21 cellular contexts compared by ENCODE assay signal in genomic region chr11:9103542-9104276, GRCh38. TPM values are rescaled to one million over a fixed set of nuclear protein-coding genes. Genes with fewer than 3 reads are reported as not detected.
"Had no signal": no experiment of that assay in that cellular context is flagged by ENCODE, and none has a peak within 500 bp of the region (broad histone marks: within the 10 kb centered on the region; RNA-seq: fewer than 3 reads in every experiment).

No MANE protein-coding gene starts in this region.

- H3K36me3 ChIP-seq: left ventricle myocardium inferior, tibial artery, uterus had no signal

- H3K9me3 ChIP-seq: left ventricle myocardium inferior, tibial artery, uterus had no signal

- ATAC-seq: activated CD8-positive, alpha-beta T cell treated with anti-CD3 and anti-CD28 coated beads for 36 hours; naive thymus-derived CD8-positive, alpha-beta T cell; WTC11 had no signal

- DNase-seq: activated CD4-positive, alpha-beta T cell treated with anti-CD3 and anti-CD28 coated beads for 4 hours; activated CD8-positive, alpha-beta T cell treated with anti-CD3 and anti-CD28 coated beads for 36 hours; activated naive CD4-positive, alpha-beta T cell treated with Interleukin-2 at 50 U/mL for 16 hours; activated T-cell treated with anti-CD3 and anti-CD28 coated beads, Interleukin-2, amount 50 U/mL, for 24 hours; caudate nucleus; dorsolateral prefrontal cortex; foreskin fibroblast; hypothalamus; islet precursor cell; left ventricle myocardium inferior; mesenchymal stem cell; naive thymus-derived CD8-positive, alpha-beta T cell; stimulated activated CD4-positive, alpha-beta T cell treated with anti-CD3 and anti-CD28 coated beads, Interleukin-2, amount 100 ng/mL, for 24 hours; stimulated activated naive CD4-positive, alpha-beta T cell treated with Interleukin-2 at 50 U/mL for 16 hours; substantia nigra; SW 1271; T-helper 2 cell; tibial artery; uterus had no signal

- H3K4me1 ChIP-seq: left ventricle myocardium inferior, tibial artery, uterus had no signal

- H3K27ac ChIP-seq: dorsolateral prefrontal cortex, left ventricle myocardium inferior, tibial artery, uterus had no signal

- H3K27me3 ChIP-seq: dorsolateral prefrontal cortex, tibial artery, uterus had no signal

- H3K4me3 ChIP-seq: dorsolateral prefrontal cortex, left ventricle myocardium inferior, tibial artery, uterus had no signal

RNA-seq across cellular contexts. Expression of gene SCUBE2, which starts 12.3 kb away (rescaled TPM):
- total RNA-seq: activated CD8-positive, alpha-beta T cell treated with anti-CD3 and anti-CD28 coated beads for 36 hours; activated T-helper 2 cell treated with anti-CD3 and anti-CD28 coated beads, Interferon-gamma antibody, Interleukin-2, Interleukin-4, amounts not matched to agents 10 μg/mL and 5 μg/mL and 100 μg/mL, durations not matched to agents 14 hours and 24 hours and 36 hours had no signal
- polyA plus RNA-seq: naive thymus-derived CD8-positive, alpha-beta T cell had no signal
